Comparison of ENCODE assay signal across 35 cellular contexts in the genomic region with DNA sequence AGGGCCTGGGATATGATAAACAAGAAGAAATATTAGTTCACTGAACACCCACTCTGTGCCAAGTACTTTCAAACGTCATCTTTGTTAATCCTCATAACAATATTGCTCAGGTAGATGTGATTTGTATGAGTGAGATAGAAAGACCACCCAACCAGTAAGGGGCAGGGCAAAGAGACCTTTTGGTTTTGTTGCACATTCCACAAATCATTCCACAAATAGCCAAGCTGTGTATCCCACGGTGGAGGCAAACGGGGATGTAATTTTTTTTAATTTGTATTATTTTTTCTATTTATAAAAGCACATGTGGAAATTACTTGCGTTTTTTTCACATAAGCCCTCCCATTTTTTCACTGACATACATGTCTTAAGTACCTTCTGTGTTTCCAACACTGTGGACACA. TPM values are rescaled to one million over a fixed set of nuclear protein-coding genes. Genes with fewer than 3 reads are reported as not detected.
"Had no signal": no experiment of that assay in that cellular context is flagged by ENCODE, and none has a peak within 500 bp of the region (broad histone marks: within the 10 kb centered on the region; RNA-seq: fewer than 3 reads in every experiment).

No MANE protein-coding gene starts in this region.

- ATAC-seq: activated naive CD4-positive, alpha-beta T cell treated with anti-CD3 and anti-CD28 coated beads, Interleukin-2, amount 50 U/mL, for 72 hours; activated T-cell treated with anti-CD3 and anti-CD28 coated beads, Interleukin-2, amount 50 U/mL, for 4 hours; T-cell; T-helper 17 cell had no signal

- DNase-seq: activated B cell treated with CpG ODN at 0.5 μM for 24 hours; activated CD4-positive, alpha-beta memory T cell treated with anti-CD3 and anti-CD28 coated beads for 36 hours; activated CD4-positive, alpha-beta T cell treated with anti-CD3 and anti-CD28 coated beads for 4 hours; activated CD4-positive, alpha-beta T cell treated with anti-CD3 and anti-CD28 coated beads, Interleukin-2, amount 50 U/mL, for 1 hour; activated CD4-positive, CD25-positive, alpha-beta regulatory T cell treated with anti-CD3 and anti-CD28 coated beads, Interleukin-2, amount 50 U/mL, for 72 hours; activated CD8-positive, alpha-beta memory T cell treated with anti-CD3 and anti-CD28 coated beads, Interleukin-2, amount 50 U/mL, for 4 hours; activated gamma-delta T cell treated with Interleukin-2 at 50 U/mL for 16 hours; activated naive CD4-positive, alpha-beta T cell treated with anti-CD3 and anti-CD28 coated beads for 36 hours; activated T-cell treated with anti-CD3 and anti-CD28 coated beads for 4 hours; activated T-cell treated with anti-CD3 and anti-CD28 coated beads, Interleukin-2, amount 50 U/mL, for 4 hours; adrenal gland; anterior cingulate cortex; brain microvascular endothelial cell; central memory CD4-positive, alpha-beta T cell; Karpas-422; NCI-H1048; NCI-H1436 treated with DMSO at 0.1 percent for 48 hours; NCI-H1694 treated with DMSO at 0.1 percent for 48 hours; NCI-H2029; NCI-H345; NCI-H510A; NCI-H526; NCI-H748 treated with DMSO at 0.1 percent for 48 hours; NK-92 treated with Interleukin-12 subunit alpha and Interleukin-12 subunit beta, amount 100 ng/mL, for 24 hours; SHP77; SJCRH30; SK-N-SH; T-cell; T-helper 17 cell; T-helper 9 cell had no signal

RNA-seq across cellular contexts. Expression of a gene that starts 29.0 kb away (rescaled TPM):
- total RNA-seq: activated B cell treated with CpG ODN at 0.5 μM for 24 hours, MCF 10A, OCI-LY7 had no signal

RNA-seq across cellular contexts. Expression of a gene that starts 54.9 kb away (rescaled TPM):
- total RNA-seq: activated B cell treated with CpG ODN at 0.5 μM for 24 hours; activated CD4-positive, alpha-beta memory T cell treated with anti-CD3 and anti-CD28 coated beads for 36 hours; activated naive CD4-positive, alpha-beta T cell treated with anti-CD3 and anti-CD28 coated beads for 36 hours; activated naive CD4-positive, alpha-beta T cell treated with anti-CD3 and anti-CD28 coated beads, Interleukin-2, amount 50 U/mL, for 72 hours; activated T-cell treated with anti-CD3 and anti-CD28 coated beads, Interleukin-2, amount 50 U/mL, for 4 hours; activated T-helper 1 cell treated with anti-CD3 and anti-CD28 coated beads, Interleukin-12 subunit alpha, Interleukin-12 subunit beta, Interleukin-2, Interleukin-4 antibody, amounts not matched to agents 30 ng/mL and 10 ng/mL and 1 ng/mL, durations not matched to agents 14 hours and 24 hours and 36 hours; adrenal gland; cerebellum; MCF 10A; OCI-LY7; SJCRH30; T-cell; T-helper 17 cell had no signal

RNA-seq across cellular contexts. Expression of a gene that starts 57.3 kb away (rescaled TPM):
- total RNA-seq: activated B cell treated with CpG ODN at 0.5 μM for 24 hours; activated CD4-positive, alpha-beta memory T cell treated with anti-CD3 and anti-CD28 coated beads for 36 hours; activated naive CD4-positive, alpha-beta T cell treated with anti-CD3 and anti-CD28 coated beads for 36 hours; activated T-helper 1 cell treated with anti-CD3 and anti-CD28 coated beads, Interleukin-12 subunit alpha, Interleukin-12 subunit beta, Interleukin-2, Interleukin-4 antibody, amounts not matched to agents 30 ng/mL and 10 ng/mL and 1 ng/mL, durations not matched to agents 14 hours and 24 hours and 36 hours; adrenal gland; cerebellum; MCF 10A; OCI-LY7; SJCRH30; T-cell; T-helper 17 cell had no signal
